ENCODE assay signal across 1 cellular context in genomic region chr6:128500017-128500416, GRCh38.
TF ChIP-seq lines count a peak whose summit lies in the region.

No MANE protein-coding gene starts in this region.

TF ChIP-seq in liver, 16 proteins besides CTCF, POLR2A, EP300 and RAD21 (continued from another document):
- TF ChIP-seq HNF4A (conservative IDR thresholded peaks at IDR 0.05), result peak; percentile 44 to 50
- TF ChIP-seq NR2F2 (IDR thresholded peaks at IDR 0.05), result no peak
TF ChIP-seq in liver: peak in this region for 8.
